ENCODE assay signal across 8 cellular contexts in the genomic region with DNA sequence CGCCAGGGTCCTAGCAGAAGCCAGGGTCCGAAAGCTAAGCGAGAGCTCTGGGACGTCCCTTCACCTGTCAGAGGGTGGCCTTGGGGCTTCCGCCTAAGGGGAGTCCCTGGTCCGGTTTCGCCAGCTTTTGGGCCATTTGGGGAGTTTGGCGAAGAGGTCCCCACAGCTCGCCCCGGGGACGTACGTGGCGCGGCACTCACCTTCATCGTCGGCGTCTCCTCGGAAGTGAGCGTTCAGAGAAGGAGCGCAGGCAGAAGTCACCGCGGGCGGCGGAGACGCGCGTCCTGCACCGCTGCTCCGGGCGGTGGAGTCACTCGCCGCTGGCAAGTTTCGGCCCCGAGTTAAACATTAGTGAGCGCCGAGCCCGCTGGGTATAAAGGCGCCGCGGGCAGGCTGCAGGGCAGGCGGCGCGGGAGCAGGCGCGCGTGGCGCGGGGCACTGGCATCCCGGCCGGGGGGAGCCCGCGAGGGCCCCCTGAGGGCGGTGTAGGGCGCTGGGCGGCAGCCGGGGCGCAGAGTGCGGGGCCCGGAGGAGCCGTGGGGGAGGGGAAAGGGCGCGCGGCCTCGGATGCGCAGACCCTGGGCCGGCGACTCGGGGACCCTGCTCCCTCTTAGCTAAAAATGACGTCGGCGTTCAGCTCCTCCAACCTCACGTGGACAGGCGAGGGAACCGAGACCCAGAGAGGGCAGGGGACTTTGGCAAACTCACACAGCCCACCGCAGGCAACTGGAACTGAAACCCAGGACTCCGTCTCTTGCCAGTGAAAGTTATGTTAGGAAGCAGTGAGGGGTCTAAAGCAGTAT. TPM values are rescaled to one million over a fixed set of nuclear protein-coding genes. Genes with fewer than 3 reads are reported as not detected.
DNase-seq lines count a peak whose midpoint lies in the region; ATAC-seq and TF ChIP-seq lines count a peak whose summit lies in the region.

Gene DPP4, minus strand, starts transcription at position 440 of the 803 bp plus-strand sequence. Its CDS starts 234 bp downstream, at position 206.

- peak within 1 kb of the TSS; percentile 95 for H3K4me3 Mint-ChIP-seq in CD4-positive, alpha-beta T cell
- H3K4me3 Mint-ChIP-seq in T-helper 2 cell treated with Interferon-gamma antibody and Interleukin-4, amounts not matched to agents 5 μg/mL and 100 μg/mL, for 36 hours, result peak within 1 kb of the TSS; percentile 99
- H3K4me3 Mint-ChIP-seq in central memory CD8-positive, alpha-beta T cell, result peak within 1 kb of the TSS; percentile 76

- H3K27me3 ChIP-seq in CD4-positive, alpha-beta T cell (ENCODE audit: control insufficient read depth, insufficient read depth, low read length), result no peaks in the 10 kb centered on the region

- peak; percentile 80 for ATAC-seq in CD4-positive, alpha-beta T cell (ENCODE audit: poor library complexity)
- peak; percentile 96 for ATAC-seq in HG03354 (IDR thresholded peaks at IDR 0.05; ENCODE audit: poor library complexity, severe bottlenecking, unreplicated experiment)
- ATAC-seq in central memory CD8-positive, alpha-beta T cell (replicated peaks; ENCODE audit: extremely low read depth, poor library complexity, severe bottlenecking), result peak; percentile 72

- DNase-seq in CD4-positive, alpha-beta T cell, result peak; percentile 21 to 65 (median 42)
- DNase-seq in GM19240 (ENCODE audit: insufficient read length, low spot score), result peak; percentile 36
- DNase-seq in T-helper 2 cell treated with Interferon-gamma antibody and Interleukin-4, amounts not matched to agents 5 μg/mL and 100 μg/mL, for 36 hours (ENCODE audit: low spot score), result peak; percentile 55
- DNase-seq in central memory CD8-positive, alpha-beta T cell (ENCODE audit: low spot score in 2 of 2), result peak; percentile 18 to 27
- no peak for DNase-seq in lower leg skin (ENCODE audit: low spot score in 2 of 2)
- DNase-seq in stimulated activated CD8-positive, alpha-beta memory T cell treated with anti-CD3 and anti-CD28 coated beads, Interleukin-15, amount 100 ng/mL, for 24 hours (ENCODE audit: low read depth), result peak; percentile 15
- DNase-seq in GOT3 (lab: John Stamatoyannopoulos, UW), result no peak

- H3K9me3 ChIP-seq in CD4-positive, alpha-beta T cell (ENCODE audit: control insufficient read depth, low read length), result peaks cover 4% of the 10 kb centered on the region

- peak within 1 kb of the TSS; percentile 85 for H3K27ac Mint-ChIP-seq in CD4-positive, alpha-beta T cell
- peak within 1 kb of the TSS; percentile 94 for H3K27ac Mint-ChIP-seq in T-helper 2 cell treated with Interferon-gamma antibody and Interleukin-4, amounts not matched to agents 5 μg/mL and 100 μg/mL, for 36 hours
- H3K27ac Mint-ChIP-seq in central memory CD8-positive, alpha-beta T cell (ENCODE audit: low read depth), result no peak within 1 kb of the TSS

- POLR2A ChIA-PET in CD4-positive, alpha-beta T cell (lab: Charles Lee), result interaction anchor here (0.7 to 6.0 kb wide), 10 partner anchors 10 to 81 kb away, joined by 3 to 48 read pairs (median 6); no protein-coding TSS in a partner anchor

- no peak for TF ChIP-seq POLR2A in lower leg skin (IDR thresholded peaks at IDR 0.05)

- H3K27me3 Mint-ChIP-seq in CD4-positive, alpha-beta T cell, result no peaks in the 10 kb centered on the region
- no peaks in the 10 kb centered on the region for H3K27me3 Mint-ChIP-seq in T-helper 2 cell treated with Interferon-gamma antibody and Interleukin-4, amounts not matched to agents 5 μg/mL and 100 μg/mL, for 36 hours (ENCODE audit: low read depth)
- H3K27me3 Mint-ChIP-seq in central memory CD8-positive, alpha-beta T cell, result peaks cover 29% of the 10 kb centered on the region

- intact Hi-C loops in CD4-positive, alpha-beta T cell (cut with DNase I, micrococcal nuclease), result loop anchor here in 1 of 2 experiments (2.0 to 5.0 kb wide), 3 partner anchors 15 to 67 kb away; no protein-coding TSS in a partner anchor
- intact Hi-C loops in lower leg skin (cut with DNase I; ENCODE audit: low total_unique reads), result no loop called here

- peak within 1 kb of the TSS; percentile 60 for H3K27ac ChIP-seq in CD4-positive, alpha-beta T cell (ENCODE audit: low read depth, low read length)

- H3K36me3 Mint-ChIP-seq in CD4-positive, alpha-beta T cell (ENCODE audit: low read depth), result peaks cover 14% of the 10 kb centered on the region
- H3K36me3 Mint-ChIP-seq in T-helper 2 cell treated with Interferon-gamma antibody and Interleukin-4, amounts not matched to agents 5 μg/mL and 100 μg/mL, for 36 hours (ENCODE audit: low read depth), result peaks cover 65% of the 10 kb centered on the region
- peaks cover 3% of the 10 kb centered on the region for H3K36me3 Mint-ChIP-seq in central memory CD8-positive, alpha-beta T cell (ENCODE audit: insufficient read depth)

- H3K9me3 Mint-ChIP-seq in CD4-positive, alpha-beta T cell, result no peaks in the 10 kb centered on the region
- H3K9me3 Mint-ChIP-seq in T-helper 2 cell treated with Interferon-gamma antibody and Interleukin-4, amounts not matched to agents 5 μg/mL and 100 μg/mL, for 36 hours, result peaks cover 23% of the 10 kb centered on the region
- no peaks in the 10 kb centered on the region for H3K9me3 Mint-ChIP-seq in central memory CD8-positive, alpha-beta T cell

- 1 to 4% methylated on average over 23 to 76 of the region's 76 CpGs for WGBS in lower leg skin, 2 donors

- TF ChIP-seq CTCF in CD4-positive, alpha-beta T cell (IDR thresholded peaks at IDR 0.05), result no peak
- no peak for TF ChIP-seq CTCF in lower leg skin (IDR thresholded peaks at IDR 0.05)

- peak within 1 kb of the TSS; percentile 46 for H3K4me3 ChIP-seq in lower leg skin (ENCODE audit: low read depth, poor library complexity, severe bottlenecking)

- CTCF ChIA-PET in CD4-positive, alpha-beta T cell (lab: Charles Lee), result interaction anchor here (0.8 to 1.2 kb wide), 6 partner anchors 16 to 121 kb away, joined by 3 to 4 read pairs (median 3); no protein-coding TSS in a partner anchor

- H3K4me1 Mint-ChIP-seq in CD4-positive, alpha-beta T cell (ENCODE audit: low read depth), result peaks cover 52% of the 10 kb centered on the region
- peaks cover 46% of the 10 kb centered on the region for H3K4me1 Mint-ChIP-seq in T-helper 2 cell treated with Interferon-gamma antibody and Interleukin-4, amounts not matched to agents 5 μg/mL and 100 μg/mL, for 36 hours (ENCODE audit: low read depth)
- peaks cover 6% of the 10 kb centered on the region for H3K4me1 Mint-ChIP-seq in central memory CD8-positive, alpha-beta T cell

RNA-seq across cellular contexts. Expression of gene DPP4, which starts in this region (rescaled TPM):
- 10 to 100 TPM; 15.5 to 16.7 TPM for total RNA-seq in CD4-positive, alpha-beta T cell
- 1 to 10 TPM; 3.2 to 6.4 (median 5.1) TPM for total RNA-seq in lower leg skin

Comparison
In these comparisons a context has a peak if more than half of its experiments do, and no peak if none do; other contexts are left out.
1. DNase-seq: peak in CD4-positive, alpha-beta T cell (10 of 10), GM19240 (single experiment), T-helper 2 cell treated with Interferon-gamma antibody and Interleukin-4, amounts not matched to agents 5 μg/mL and 100 μg/mL, for 36 hours (single experiment), central memory CD8-positive, alpha-beta T cell (2 of 2) and stimulated activated CD8-positive, alpha-beta memory T cell treated with anti-CD3 and anti-CD28 coated beads, Interleukin-15, amount 100 ng/mL, for 24 hours (single experiment); none in lower leg skin (0 of 2) and GOT3 (single experiment).
2. Peak in every context shown above with its lines, with median percentiles within 50 percentile points of each other: ATAC-seq and H3K4me3 Mint-ChIP-seq.